Comparison of ENCODE assay signal across 1 cellular context in the genomic region with DNA sequence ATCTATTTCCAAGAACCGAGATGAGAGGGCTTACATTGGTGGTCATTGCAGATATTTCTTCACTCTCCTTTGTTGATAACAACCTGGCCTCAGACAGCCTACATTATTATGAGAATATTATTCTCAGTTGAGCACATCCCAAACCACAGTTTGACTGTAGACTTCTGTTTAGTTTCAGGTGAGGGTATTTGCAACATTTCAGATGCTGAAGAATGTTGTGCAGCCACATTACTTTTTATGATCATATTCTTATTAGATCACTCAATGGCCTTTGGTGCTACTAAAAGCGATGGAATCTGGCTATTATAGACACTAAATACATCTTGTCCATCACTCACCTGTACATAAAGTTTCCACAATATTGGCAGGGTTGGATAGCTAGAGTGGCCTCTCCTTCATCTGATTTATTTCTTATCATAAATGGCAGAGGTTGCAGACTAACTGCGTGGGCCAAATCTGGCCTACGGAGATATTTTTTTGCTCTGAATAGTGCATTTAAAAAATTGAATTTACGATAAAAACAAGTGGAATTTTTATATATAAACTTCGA.
TF ChIP-seq lines count a peak whose summit lies in the region.

No MANE protein-coding gene starts in this region.

TF ChIP-seq in HCT116, 20 proteins besides CTCF, POLR2A, EP300 and RAD21:
- TF ChIP-seq SP1 (IDR thresholded peaks at IDR 0.05; ENCODE audit: low read depth), result no peak
- no peak for TF ChIP-seq YY1 (IDR thresholded peaks at IDR 0.05; ENCODE audit: extremely low read depth, insufficient replicate concordance, low read depth, low read length)
- no peak for TF ChIP-seq SIN3A (IDR thresholded peaks at IDR 0.05; ENCODE audit: low read depth)
- TF ChIP-seq CBX3 (IDR thresholded peaks at IDR 0.05; ENCODE audit: low read depth), result no peak
- TF ChIP-seq ZFX (IDR thresholded peaks at IDR 0.05), result no peak
- TF ChIP-seq FOSL1 (IDR thresholded peaks at IDR 0.05; ENCODE audit: low read depth), result no peak
